In genomic region chr15:40470423-40471104, GRCh38 we compare ENCODE assay signal across 8 cellular contexts. TPM values are rescaled to one million over a fixed set of nuclear protein-coding genes. Genes with fewer than 3 reads are reported as not detected.
DNase-seq lines count a peak whose midpoint lies in the region; ATAC-seq and TF ChIP-seq lines count a peak whose summit lies in the region.

Gene CHST14, plus strand, starts transcription at chr15:40470984. Its CDS starts 230 bp downstream, at chr15:40471214.

- H3K9ac ChIP-seq in endodermal cell (ENCODE audit: extremely low read depth, low read length, poor library complexity, severe bottlenecking) (peak within 1 kb of the TSS; percentile 64), mesenchymal stem cell (ENCODE audit: low read length) (peak within 1 kb of the TSS; percentile 90)

- 6 to 16% methylated on average over 10 to 49 of the region's 52 CpGs for WGBS in endodermal cell (ENCODE audit: insufficient coverage in 1 of 2, insufficient read length in 1 of 2), 2 experiments
- 3% methylated on average over 16 of the region's 52 CpGs for WGBS in mesenchymal stem cell

- H3K36me3 Mint-ChIP-seq in endodermal cell (ENCODE audit: low read depth), result peaks cover 17% of the 10 kb centered on the region

- H4K91ac ChIP-seq in mesenchymal stem cell (ENCODE audit: low read length), result peak within 1 kb of the TSS; percentile 87

- H3K4me3 ChIP-seq in endodermal cell (ENCODE audit: low read length), result peak within 1 kb of the TSS; percentile 88
- peak within 1 kb of the TSS; percentile 62 to 97 for H3K4me3 ChIP-seq in mesenchymal stem cell (ENCODE audit: insufficient read depth in 1 of 2, low read depth in 1 of 2, low read length in 2 of 2)

- H3K27me3 ChIP-seq in endodermal cell (ENCODE audit: control insufficient read depth, insufficient read depth, low read length, poor library complexity, severe bottlenecking) (no peaks in the 10 kb centered on the region), mesenchymal stem cell (ENCODE audit: control insufficient read depth in 1 of 2, insufficient read depth in 1 of 2, low read length in 2 of 2) (no peaks in the 10 kb centered on the region)

- no peak within 1 kb of the TSS for H2AK5ac ChIP-seq in mesenchymal stem cell (ENCODE audit: low read length, severe bottlenecking)

- peak within 1 kb of the TSS; percentile 73 for H3K4me3 Mint-ChIP-seq in endodermal cell

- peaks cover 10% of the 10 kb centered on the region for H3K36me3 ChIP-seq in endodermal cell (ENCODE audit: control insufficient read depth, insufficient read depth, low read length)
- peaks cover 20 to 29% of the 10 kb centered on the region in 2 experiments for H3K36me3 ChIP-seq in mesenchymal stem cell (ENCODE audit: control insufficient read depth in 1 of 2, insufficient read depth in 2 of 2, low read depth in 1 of 2, low read length in 2 of 2)

- H3K9me3 Mint-ChIP-seq in endodermal cell, result no peaks in the 10 kb centered on the region

- H2BK12ac ChIP-seq in mesenchymal stem cell (ENCODE audit: low read length in 2 of 2), result peak within 1 kb of the TSS in 1 of 2 experiments; percentile 34

- peak within 1 kb of the TSS in 1 of 2 experiments; percentile 93 for H3K14ac ChIP-seq in mesenchymal stem cell (ENCODE audit: low read length in 2 of 2)

- peak within 1 kb of the TSS in 1 of 2 experiments; percentile 90 for H3K23ac ChIP-seq in mesenchymal stem cell (ENCODE audit: low read length in 2 of 2)

- DNase-seq in NCI-H2029 (lab: John Stamatoyannopoulos, UW) (peak; percentile 9), NCI-H2029 treated with DMSO at 0.1 percent for 48 hours (lab: John Stamatoyannopoulos, UW) (no peak), NCI-H526 treated with DMSO at 0.1 percent for 48 hours (lab: John Stamatoyannopoulos, UW) (peak; percentile 38), endodermal cell (peak; percentile 87), mesenchymal stem cell (peak; percentile 83)
- DNase-seq in activated CD8-positive, alpha-beta memory T cell treated with anti-CD3 and anti-CD28 coated beads for 4 hours (ENCODE audit: low read depth in 2 of 2), result peak; percentile 23 to 35
- peak; percentile 25 to 39 for DNase-seq in stimulated activated CD8-positive, alpha-beta memory T cell treated with anti-CD3 and anti-CD28 coated beads, Interleukin-7, amount 100 ng/mL, for 1 hour (ENCODE audit: low read depth in 2 of 2)

- H2BK5ac ChIP-seq in mesenchymal stem cell (ENCODE audit: low read depth, low read length, poor library complexity, severe bottlenecking), result no peak within 1 kb of the TSS

- peak within 1 kb of the TSS; percentile 55 for H2AFZ ChIP-seq in mesenchymal stem cell (ENCODE audit: low read depth, low read length)

- peak within 1 kb of the TSS; percentile 72 to 95 for H3K18ac ChIP-seq in mesenchymal stem cell (ENCODE audit: low read depth in 1 of 2, low read length in 2 of 2)

- peaks cover 20% of the 10 kb centered on the region for H3K79me1 ChIP-seq in mesenchymal stem cell (replicated peaks; ENCODE audit: low read length, poor library complexity, severe bottlenecking)

- H3K27me3 Mint-ChIP-seq in endodermal cell (ENCODE audit: insufficient read depth), result no peaks in the 10 kb centered on the region

- H2BK120ac ChIP-seq in mesenchymal stem cell (ENCODE audit: low read depth, low read length), result peak within 1 kb of the TSS; percentile 42

- peak; percentile 70 for ATAC-seq in HG02678 (IDR thresholded peaks at IDR 0.05; ENCODE audit: unreplicated experiment)

- H3K4ac ChIP-seq in mesenchymal stem cell (ENCODE audit: low read depth in 1 of 2, low read length in 2 of 2), result peak within 1 kb of the TSS; percentile 21 to 52

- peak within 1 kb of the TSS; percentile 66 for H3K4me2 ChIP-seq in mesenchymal stem cell (ENCODE audit: low read length, poor library complexity, severe bottlenecking)

- H3K4me1 Mint-ChIP-seq in endodermal cell, result peaks cover 15% of the 10 kb centered on the region

- H2BK15ac ChIP-seq in mesenchymal stem cell (ENCODE audit: low read depth, poor library complexity, severe bottlenecking), result no peak within 1 kb of the TSS

- H4K8ac ChIP-seq in mesenchymal stem cell (ENCODE audit: low read length), result peak within 1 kb of the TSS; percentile 78

- H3K27ac Mint-ChIP-seq in endodermal cell, result peak within 1 kb of the TSS; percentile 86

- TF ChIP-seq CTCF in endodermal cell (conservative IDR thresholded peaks at IDR 0.05), result peak; percentile 34

- H3K9me3 ChIP-seq in endodermal cell (ENCODE audit: control insufficient read depth, low read length) (no peaks in the 10 kb centered on the region), mesenchymal stem cell (ENCODE audit: control insufficient read depth, low read length) (no peaks in the 10 kb centered on the region)

- peak within 1 kb of the TSS; percentile 61 for H3K27ac ChIP-seq in endodermal cell (ENCODE audit: low read depth, low read length)
- peak within 1 kb of the TSS; percentile 9 for H3K27ac ChIP-seq in mesenchymal stem cell (ENCODE audit: low read length, poor library complexity, severe bottlenecking)

- H3K4me1 ChIP-seq in endodermal cell (ENCODE audit: control insufficient read depth, insufficient read depth, low read length), result peaks cover 10% of the 10 kb centered on the region
- H3K4me1 ChIP-seq in mesenchymal stem cell (ENCODE audit: control insufficient read depth, insufficient read depth, low read depth, low read length), result peaks cover 18% of the 10 kb centered on the region

RNA-seq across cellular contexts. Expression of gene CHST14, which starts in this region (rescaled TPM):
- total RNA-seq in endodermal cell, result 10 to 100 TPM; 33.7 to 43.0 TPM
- 28.5 TPM for polyA plus RNA-seq in endodermal cell (2013, experiment 1 of 2)
- polyA plus RNA-seq in endodermal cell (2013, experiment 2 of 2), result 27.1 TPM
- polyA plus RNA-seq in mesenchymal stem cell (2013, experiment 1 of 2), result 19.9 TPM
- 20.4 TPM for polyA plus RNA-seq in mesenchymal stem cell (2013, experiment 2 of 2)
